ENCODE assay signal across 14 cellular contexts in the genomic region with DNA sequence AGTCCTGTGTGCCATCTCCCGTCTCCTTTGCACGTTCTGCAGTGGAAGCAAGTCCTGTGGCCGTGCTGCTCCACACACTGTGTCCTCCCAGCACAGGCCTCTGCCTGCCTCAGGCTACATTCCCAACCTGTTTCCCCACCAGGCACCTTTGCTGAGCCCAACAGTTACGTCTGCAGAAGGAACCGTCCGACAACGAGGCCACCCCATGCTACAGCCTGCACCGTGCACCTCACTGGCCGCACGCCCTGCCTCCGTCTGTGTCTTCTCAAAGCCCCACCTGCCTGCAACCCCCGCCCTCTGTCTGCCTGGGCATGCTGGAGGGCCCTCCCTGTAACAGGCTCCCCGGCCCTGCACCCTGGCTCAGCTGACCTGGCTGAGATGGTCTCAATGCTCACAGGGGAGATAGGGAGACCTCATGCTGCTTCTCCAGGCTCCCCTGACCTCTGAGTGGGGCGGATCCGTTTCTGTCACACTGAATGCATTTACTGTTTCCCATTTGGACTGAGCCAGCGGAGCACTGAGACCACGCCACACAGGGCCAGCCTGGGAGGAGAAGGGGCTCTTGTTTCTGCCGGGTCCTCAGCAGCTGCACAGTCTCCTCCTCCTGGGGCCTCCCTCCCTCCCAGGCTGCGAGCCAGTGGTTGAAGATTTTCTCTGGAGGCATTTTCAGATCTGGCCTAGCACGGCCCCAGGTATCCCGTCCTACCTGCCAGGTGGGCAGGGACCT.
DNase-seq lines count a peak whose midpoint lies in the region; ATAC-seq, FAIRE-seq and TF ChIP-seq lines count a peak whose summit lies in the region.
"Had no signal": no experiment of that assay in that cellular context is flagged by ENCODE, and none has a peak within 500 bp of the region (broad histone marks: within the 10 kb centered on the region; RNA-seq: fewer than 3 reads in every experiment).

No MANE protein-coding gene starts in this region.

- no peaks in the 10 kb centered on the region for H3K4me1 Mint-ChIP-seq in activated CD4-positive, alpha-beta T cell treated with anti-CD3 and anti-CD28 coated beads, Interleukin-2, amount 10 ng/mL, durations not matched to agents 24 days and 14 days
- H3K4me1 Mint-ChIP-seq in activated CD4-positive, alpha-beta T cell treated with anti-CD3 and anti-CD28 coated beads, Interleukin-2, amount 10 ng/mL, durations not matched to agents 7 days and 5 days, result no peaks in the 10 kb centered on the region
- H3K4me1 Mint-ChIP-seq: natural killer cell had no signal

- intact Hi-C loops in activated CD4-positive, alpha-beta T cell treated with anti-CD3 and anti-CD28 coated beads, Interleukin-2, amount 10 ng/mL, durations not matched to agents 24 days and 14 days (cut with micrococcal nuclease), result no loop called here
- intact Hi-C loops in mucosa of descending colon (cut with DNase I, micrococcal nuclease) (no loop called here), testis (cut with DNase I; ENCODE audit: low total_unique reads) (no loop called here)

- no peak overlapping the region for H3K4me3 Mint-ChIP-seq in activated CD4-positive, alpha-beta T cell treated with anti-CD3 and anti-CD28 coated beads, Interleukin-2, amount 10 ng/mL, durations not matched to agents 24 days and 14 days
- no peak overlapping the region for H3K4me3 Mint-ChIP-seq in activated CD4-positive, alpha-beta T cell treated with anti-CD3 and anti-CD28 coated beads, Interleukin-2, amount 10 ng/mL, durations not matched to agents 7 days and 5 days
- H3K4me3 Mint-ChIP-seq: natural killer cell, WTC11 had no signal

- 74 to 78% methylated on average over 16 to 21 of the region's 21 CpGs for WGBS in testis, 2 donors

- TF ChIP-seq POLR2A in testis (IDR thresholded peaks at IDR 0.05) (no peak), GM12892 (IDR thresholded peaks at IDR 0.05; ENCODE audit: low read depth, low read length) (no peak)

- ATAC-seq in mucosa of descending colon, result no peak
- ATAC-seq: natural killer cell had no signal

- CTCF ChIA-PET in activated CD4-positive, alpha-beta T cell treated with anti-CD3 and anti-CD28 coated beads, Interleukin-2, amount 10 ng/mL, durations not matched to agents 7 days and 5 days (lab: Charles Lee), result no interaction called here

- H3K27me3 Mint-ChIP-seq in activated CD4-positive, alpha-beta T cell treated with anti-CD3 and anti-CD28 coated beads, Interleukin-2, amount 10 ng/mL, durations not matched to agents 24 days and 14 days, result no peaks in the 10 kb centered on the region
- no peaks in the 10 kb centered on the region for H3K27me3 Mint-ChIP-seq in activated CD4-positive, alpha-beta T cell treated with anti-CD3 and anti-CD28 coated beads, Interleukin-2, amount 10 ng/mL, durations not matched to agents 7 days and 5 days

- H3K4me3 ChIP-seq in coronary artery (no peak overlapping the region), mucosa of descending colon (no peak overlapping the region), testis (no peak overlapping the region)
- H3K4me3 ChIP-seq: thyroid gland had no signal

- H3K9me3 Mint-ChIP-seq in activated CD4-positive, alpha-beta T cell treated with anti-CD3 and anti-CD28 coated beads, Interleukin-2, amount 10 ng/mL, durations not matched to agents 24 days and 14 days, result no peaks in the 10 kb centered on the region
- H3K9me3 Mint-ChIP-seq in activated CD4-positive, alpha-beta T cell treated with anti-CD3 and anti-CD28 coated beads, Interleukin-2, amount 10 ng/mL, durations not matched to agents 7 days and 5 days, result no peaks in the 10 kb centered on the region
- H3K9me3 Mint-ChIP-seq: natural killer cell, WTC11 had no signal

- H3K27ac ChIP-seq in coronary artery (peak overlapping the region; percentile 84 to 93), testis (peak overlapping the region; percentile 67 to 90)
- H3K27ac ChIP-seq: thyroid gland had no signal

- peaks cover 8% of the 10 kb centered on the region for H3K4me1 ChIP-seq in mucosa of descending colon (ENCODE audit: low read depth)
- H3K4me1 ChIP-seq in testis, result peaks cover 63% of the 10 kb centered on the region

- no peaks in the 10 kb centered on the region for H3K9me3 ChIP-seq in mucosa of descending colon
- no peaks in the 10 kb centered on the region for H3K9me3 ChIP-seq in testis
- H3K9me3 ChIP-seq: thyroid gland had no signal

- POLR2A ChIA-PET in activated CD4-positive, alpha-beta T cell treated with anti-CD3 and anti-CD28 coated beads, Interleukin-2, amount 10 ng/mL, durations not matched to agents 7 days and 5 days (lab: Charles Lee), result no interaction called here

- peak; percentile 41 for DNase-seq in activated CD4-positive, alpha-beta T cell treated with anti-CD3 and anti-CD28 coated beads, Interleukin-2, amount 10 ng/mL, durations not matched to agents 24 days and 14 days
- no peak for DNase-seq in activated CD4-positive, alpha-beta T cell treated with anti-CD3 and anti-CD28 coated beads, Interleukin-2, amount 10 ng/mL, durations not matched to agents 7 days and 5 days
- DNase-seq in coronary artery (ENCODE audit: low spot score) (peak; percentile 69), mucosa of descending colon (peak in 2 of 3 donors; percentile 23 to 38), testis (no peak), NCI-H128 (lab: John Stamatoyannopoulos, UW; ENCODE audit: unreplicated experiment) (no peak), NCI-H2081 treated with DMSO at 0.1 percent for 48 hours (lab: John Stamatoyannopoulos, UW) (no peak), GM12892 (ENCODE audit: insufficient read length) (no peak)
- DNase-seq: effector CD4-positive, alpha-beta T cell; Kasumi-1; natural killer cell; thyroid gland had no signal

- no peaks in the 10 kb centered on the region for H3K27me3 ChIP-seq in testis
- H3K27me3 ChIP-seq: thyroid gland had no signal

- H3K36me3 ChIP-seq in mucosa of descending colon (ENCODE audit: low read depth), result no peaks in the 10 kb centered on the region
- H3K36me3 ChIP-seq in testis (ENCODE audit: low read depth, missing control alignments), result no peaks in the 10 kb centered on the region
- H3K36me3 ChIP-seq: thyroid gland had no signal

- no peak for FAIRE-seq in GM12892 (lab: Jason Lieb, UNC)
- FAIRE-seq: A204.1 had no signal

- TF ChIP-seq CTCF in coronary artery (IDR thresholded peaks at IDR 0.05) (no peak), mucosa of descending colon (IDR thresholded peaks at IDR 0.05) (no peak), testis (IDR thresholded peaks at IDR 0.05) (no peak)

- no peaks in the 10 kb centered on the region for H3K36me3 Mint-ChIP-seq in activated CD4-positive, alpha-beta T cell treated with anti-CD3 and anti-CD28 coated beads, Interleukin-2, amount 10 ng/mL, durations not matched to agents 24 days and 14 days (ENCODE audit: low read depth)
- no peaks in the 10 kb centered on the region for H3K36me3 Mint-ChIP-seq in activated CD4-positive, alpha-beta T cell treated with anti-CD3 and anti-CD28 coated beads, Interleukin-2, amount 10 ng/mL, durations not matched to agents 7 days and 5 days (ENCODE audit: low read depth)
- H3K36me3 Mint-ChIP-seq: natural killer cell, WTC11 had no signal

- H3K27ac Mint-ChIP-seq in activated CD4-positive, alpha-beta T cell treated with anti-CD3 and anti-CD28 coated beads, Interleukin-2, amount 10 ng/mL, durations not matched to agents 24 days and 14 days, result no peak overlapping the region
- H3K27ac Mint-ChIP-seq in activated CD4-positive, alpha-beta T cell treated with anti-CD3 and anti-CD28 coated beads, Interleukin-2, amount 10 ng/mL, durations not matched to agents 7 days and 5 days, result no peak overlapping the region
- H3K27ac Mint-ChIP-seq: natural killer cell had no signal

Comparison
In these comparisons a context has a peak if more than half of its experiments do, and no peak if none do; other contexts are left out.
1. DNase-seq: peak in activated CD4-positive, alpha-beta T cell treated with anti-CD3 and anti-CD28 coated beads, Interleukin-2, amount 10 ng/mL, durations not matched to agents 24 days and 14 days (single experiment), coronary artery (single experiment) and mucosa of descending colon (2 of 3); none in activated CD4-positive, alpha-beta T cell treated with anti-CD3 and anti-CD28 coated beads, Interleukin-2, amount 10 ng/mL, durations not matched to agents 7 days and 5 days (single experiment), testis (single experiment), NCI-H128 (single experiment), NCI-H2081 treated with DMSO at 0.1 percent for 48 hours (single experiment) and GM12892 (single experiment).